8 cellular contexts compared by ENCODE assay signal in genomic region chr2:218710687-218711549, GRCh38. TPM values are rescaled to one million over a fixed set of nuclear protein-coding genes. Genes with fewer than 3 reads are reported as not detected.
DNase-seq lines count a peak whose midpoint lies in the region; ATAC-seq, FAIRE-seq and TF ChIP-seq lines count a peak whose summit lies in the region.

Gene TTLL4 (plus strand): TSS chr2:218710835. CDS start chr2:218737677, 26,842 bp downstream.

- peaks cover 12% of the 10 kb centered on the region for H3K4me1 ChIP-seq in adipocyte (ENCODE audit: control insufficient read depth, insufficient read depth, low read length)

- TF ChIP-seq CTCF in type B pancreatic cell (conservative IDR thresholded peaks at IDR 0.05) = peak; percentile 90

- peak within 1 kb of the TSS; percentile 97 for H3K4me3 Mint-ChIP-seq in type B pancreatic cell

- H3K27ac Mint-ChIP-seq in type B pancreatic cell = peak within 1 kb of the TSS; percentile 91

- peak within 1 kb of the TSS; percentile 89 for H3K9ac ChIP-seq in adipocyte (ENCODE audit: low read length)

- peak; percentile 94 for FAIRE-seq in GM12891 (lab: Jason Lieb, UNC)

- no peaks in the 10 kb centered on the region for H3K9me3 ChIP-seq in adipocyte (ENCODE audit: control insufficient read depth, low read length)

- DNase-seq in GM12891 (ENCODE audit: insufficient read length, low spot score) (peak; percentile 92), NCI-H1436 (lab: John Stamatoyannopoulos, UW) (peak; percentile 95), T follicular helper cell (ENCODE audit: low read depth) (peak; percentile 98), adipocyte (ENCODE audit: low read depth) (peak; percentile 100), cardiac septum (ENCODE audit: low spot score) (peak; percentile 99), pons (ENCODE audit: low spot score) (peak; percentile 96), type B pancreatic cell (ENCODE audit: extremely low spot score, unreplicated experiment) (peak; percentile 99)

- no peaks in the 10 kb centered on the region for H3K9me3 Mint-ChIP-seq in type B pancreatic cell

- H3K27me3 ChIP-seq in adipocyte (replicated peaks; ENCODE audit: control insufficient read depth, insufficient read depth, low read length) = no peaks in the 10 kb centered on the region

- no peaks in the 10 kb centered on the region for H3K36me3 ChIP-seq in adipocyte (ENCODE audit: control insufficient read depth, insufficient read depth, low read length, severe bottlenecking)

- H3K4me3 ChIP-seq in adipocyte (ENCODE audit: low read length) = peak within 1 kb of the TSS; percentile 82

- peaks cover 13% of the 10 kb centered on the region for H3K36me3 Mint-ChIP-seq in type B pancreatic cell

- 0 out of 2 replicates have a peak, but pooled peaks have one; percentile 18 for TF ChIP-seq POLR2A in GM12891 (IDR thresholded peaks at IDR 0.05; ENCODE audit: low read depth, low read length)

- H3K4me1 Mint-ChIP-seq in type B pancreatic cell (ENCODE audit: unreplicated experiment) = peaks cover 12% of the 10 kb centered on the region

- intact Hi-C loops in cardiac septum (cut with DNase I) = loop anchor here (1.0 to 5.0 kb wide), 3 partner anchors 71 to 136 kb away; partner anchors contain the start of genes CYP27A1 and PRKAG3

- H3K27me3 Mint-ChIP-seq in type B pancreatic cell = no peaks in the 10 kb centered on the region

- peak; percentile 92 for ATAC-seq in HG02840 (IDR thresholded peaks at IDR 0.05; ENCODE audit: low FRiP score, unreplicated experiment)

TF ChIP-seq in GM12891, 5 proteins besides CTCF, POLR2A, EP300 and RAD21:
- TF ChIP-seq TAF1 (IDR thresholded peaks at IDR 0.05; ENCODE audit: low read depth, low read length) = no peak
- peak; percentile 26; the same call in 1 of the 2 replicates for TF ChIP-seq POU2F2 (IDR thresholded peaks at IDR 0.05; ENCODE audit: low read depth, low read length)
- TF ChIP-seq POLR2AphosphoS5 (IDR thresholded peaks at IDR 0.05; ENCODE audit: low read depth, low read length) = 0 out of 2 replicates have a peak, but pooled peaks have one; percentile 20
- TF ChIP-seq SPI1 (IDR thresholded peaks at IDR 0.05; ENCODE audit: low read depth, low read length) = peak; percentile 51
- TF ChIP-seq PAX5 (IDR thresholded peaks at IDR 0.05; ENCODE audit: insufficient read depth, low read length, severe bottlenecking) = peak; percentile 57
TF ChIP-seq in GM12891: peak in this region for 4.

RNA-seq across cellular contexts. Expression of gene TTLL4, which starts in this region (rescaled TPM):
- 13.0 TPM for polyA plus RNA-seq in GM12891 (2012; ENCODE audit: low read depth, missing spikeins)
- 8.6 TPM for total RNA-seq in cardiac septum
- total RNA-seq in type B pancreatic cell (ENCODE audit: low replicate concordance) = 59.2 and 79.8 TPM in 2 replicates

Comparison
In these comparisons a context has a peak if more than half of its experiments do, and no peak if none do; other contexts are left out.
1. Peak in every context shown above with its lines: DNase-seq, ATAC-seq and H3K4me3 ChIP-seq.